Comparison of ENCODE assay signal across 25 cellular contexts in genomic region chr3:156604064-156604641, GRCh38.
"Had no signal": no experiment of that assay in that cellular context is flagged by ENCODE, and none has a peak within 500 bp of the region (broad histone marks: within the 10 kb centered on the region; RNA-seq: fewer than 3 reads in every experiment).

No MANE protein-coding gene starts in this region.

- H3K36me3 Mint-ChIP-seq: naive thymus-derived CD8-positive, alpha-beta T cell had no signal

- H3K9me3 ChIP-seq: gastrocnemius medialis, psoas muscle, right lobe of liver, suprapubic skin, thyroid gland, vagina had no signal

- ATAC-seq: left lobe of liver; naive thymus-derived CD8-positive, alpha-beta T cell; right lobe of liver; stimulated activated naive CD8-positive, alpha-beta T cell treated with anti-CD3 and anti-CD28 coated beads, Interleukin-15, amount 100 ng/mL, for 72 hours had no signal

- H3K4me3 ChIP-seq: dorsolateral prefrontal cortex, gastrocnemius medialis, hepatocyte, psoas muscle, right lobe of liver, suprapubic skin, thyroid gland, vagina had no signal

- H3K36me3 ChIP-seq: gastrocnemius medialis, right lobe of liver, suprapubic skin, thyroid gland, vagina had no signal

- H3K27ac Mint-ChIP-seq: nephron progenitor cell; stimulated activated naive CD8-positive, alpha-beta T cell treated with anti-CD3 and anti-CD28 coated beads, Interleukin-15, amount 100 ng/mL, for 72 hours had no signal

- H3K27ac ChIP-seq: gastrocnemius medialis, psoas muscle, right lobe of liver, suprapubic skin, thyroid gland, vagina had no signal

- H2AFZ ChIP-seq: hepatocyte had no signal

- H3K9me3 Mint-ChIP-seq: naive thymus-derived CD8-positive, alpha-beta T cell; nephron progenitor cell; stimulated activated naive CD8-positive, alpha-beta T cell treated with anti-CD3 and anti-CD28 coated beads, Interleukin-15, amount 100 ng/mL, for 72 hours had no signal

- H3K27me3 ChIP-seq: dorsolateral prefrontal cortex, gastrocnemius medialis, hepatocyte, right lobe of liver, suprapubic skin, thyroid gland, vagina had no signal

- H3K4me2 ChIP-seq: hepatocyte had no signal

- H3K4me3 Mint-ChIP-seq: naive thymus-derived CD8-positive, alpha-beta T cell; nephron progenitor cell; stimulated activated naive CD8-positive, alpha-beta T cell treated with anti-CD3 and anti-CD28 coated beads, Interleukin-15, amount 100 ng/mL, for 72 hours had no signal

- H3K79me2 ChIP-seq: hepatocyte had no signal

- DNase-seq: cortex of kidney; dorsolateral prefrontal cortex; effector CD4-positive, alpha-beta T cell; foreskin fibroblast; gastrocnemius medialis; head of caudate nucleus; kidney; mesendoderm; midbrain; naive thymus-derived CD8-positive, alpha-beta T cell; nephron progenitor cell; nucleus accumbens; psoas muscle; right lobe of liver; small intestine; stimulated activated CD4-positive, alpha-beta T cell treated with anti-CD3 and anti-CD28 coated beads, Interleukin-15, amount 100 ng/mL, for 24 hours; stimulated activated CD4-positive, alpha-beta T cell treated with anti-CD3 and anti-CD28 coated beads, Interleukin-2, amount 100 ng/mL, for 48 hours; stimulated activated naive CD4-positive, alpha-beta T cell; stimulated activated naive CD8-positive, alpha-beta T cell treated with anti-CD3 and anti-CD28 coated beads, Interleukin-15, amount 100 ng/mL, for 72 hours; thyroid gland; trophoblast cell had no signal
